Comparison of ENCODE assay signal across 11 cellular contexts in genomic region chr18:5630766-5631413, GRCh38.
DNase-seq lines count a peak whose midpoint lies in the region; ATAC-seq, FAIRE-seq and TF ChIP-seq lines count a peak whose summit lies in the region.
"Had no signal": no experiment of that assay in that cellular context is flagged by ENCODE, and none has a peak within 500 bp of the region (broad histone marks: within the 10 kb centered on the region; RNA-seq: fewer than 3 reads in every experiment).

No MANE protein-coding gene starts in this region.

- no peak for ATAC-seq in heart right ventricle
- ATAC-seq in Right ventricle myocardium inferior: no peak
- ATAC-seq: HCT116 had no signal

- no peaks in the 10 kb centered on the region for H3K9me3 ChIP-seq in heart right ventricle
- H3K9me3 ChIP-seq in SK-N-SH: no peaks in the 10 kb centered on the region

- peaks cover 6% of the 10 kb centered on the region for H3K4me1 Mint-ChIP-seq in mesothelial cell of epicardium
- peaks cover 3% of the 10 kb centered on the region for H3K4me1 Mint-ChIP-seq in type B pancreatic cell (ENCODE audit: unreplicated experiment)

- H3K27ac Mint-ChIP-seq in mesothelial cell of epicardium (no peak overlapping the region), type B pancreatic cell (peak overlapping the region; percentile 41)

- CTCF ChIA-PET in HEK293T (lab: Yijun Ruan, JAX): no interaction called here
- CTCF ChIA-PET in SK-N-SH (lab: Yijun Ruan, JAX): no interaction called here

- no peaks in the 10 kb centered on the region for H3F3A ChIP-seq in SK-N-SH (replicated peaks; ENCODE audit: insufficient read depth)

- peaks cover 8 to 66% (median 57%) of the 10 kb centered on the region in 7 donors for H3K27me3 ChIP-seq in heart right ventricle
- peaks cover 57% of the 10 kb centered on the region for H3K27me3 ChIP-seq in SK-N-SH (ENCODE audit: insufficient read depth)
- H3K27me3 ChIP-seq: BLaER1 had no signal

- H3K9me2 ChIP-seq in SK-N-SH: no peaks in the 10 kb centered on the region

- no peak for TF ChIP-seq EP300 in SK-N-SH (IDR thresholded peaks at IDR 0.05; ENCODE audit: borderline replicate concordance in 1 of 2, low read depth in 1 of 2, low read length in 1 of 2)

- 36 to 38% methylated on average over 19 of the region's 19 CpGs for WGBS in heart right ventricle, 2 donors
- 31% methylated on average over 10 of the region's 19 CpGs for WGBS in SK-N-SH (ENCODE audit: low lambda C conversion rate)

- no peak for FAIRE-seq in GM19239 (lab: Jason Lieb, UNC)

- POLR2A ChIA-PET in HEK293T (lab: Yijun Ruan, JAX): interaction anchor here (0.6 to 1.5 kb wide), 2 partner anchors 17 to 48 kb away, joined by 3 to 4 read pairs; no protein-coding TSS in a partner anchor
- POLR2A ChIA-PET in SK-N-SH (lab: Yijun Ruan, JAX): no interaction called here

- no peak overlapping the region for H2AFZ ChIP-seq in SK-N-SH (ENCODE audit: low read depth)

- H4K20me1 ChIP-seq in SK-N-SH (ENCODE audit: insufficient read depth): no peaks in the 10 kb centered on the region
- H4K20me1 ChIP-seq: BLaER1 had no signal

- intact Hi-C loops in heart right ventricle (cut with DNase I) (no loop called here), Right ventricle myocardium inferior (cut with DNase I) (no loop called here)

- peak overlapping the region in 9 of 10 donors; percentile 58 to 77 (median 61) for H3K4me3 ChIP-seq in heart right ventricle
- H3K4me3 ChIP-seq in coronary artery: peak overlapping the region; percentile 82
- no peak overlapping the region for H3K4me3 ChIP-seq in SK-N-SH (ENCODE audit: low read depth in 2 of 2, low read length in 1 of 2)
- H3K4me3 ChIP-seq: BLaER1 had no signal

- no peaks in the 10 kb centered on the region for H3K36me3 Mint-ChIP-seq in mesothelial cell of epicardium
- H3K36me3 Mint-ChIP-seq in type B pancreatic cell: no peaks in the 10 kb centered on the region

- no peak overlapping the region for H3K4me2 ChIP-seq in SK-N-SH
- H3K4me2 ChIP-seq: BLaER1 had no signal

- no peaks in the 10 kb centered on the region for H3K79me2 ChIP-seq in SK-N-SH (ENCODE audit: insufficient read depth)

- H3K4me3 Mint-ChIP-seq in mesothelial cell of epicardium (peak overlapping the region; percentile 80), type B pancreatic cell (peak overlapping the region; percentile 91)

- H3K36me3 ChIP-seq in heart right ventricle: no peaks in the 10 kb centered on the region
- no peaks in the 10 kb centered on the region for H3K36me3 ChIP-seq in SK-N-SH (replicated peaks in 1 of 2; ENCODE audit: control insufficient read depth in 1 of 2, insufficient read depth in 2 of 2, low read length in 1 of 2)
- H3K36me3 ChIP-seq: BLaER1 had no signal

- DNase-seq in heart right ventricle: peak in 1 of 2 donors; percentile 59
- no peak for DNase-seq in Right ventricle myocardium inferior (ENCODE audit: missing footprints)
- no peak for DNase-seq in coronary artery (ENCODE audit: low spot score)
- DNase-seq in mesothelial cell of epicardium (ENCODE audit: low spot score in 2 of 2, unreplicated experiment in 2 of 2): no peak
- DNase-seq in type B pancreatic cell (ENCODE audit: extremely low spot score, unreplicated experiment): no peak
- DNase-seq in HEK293T (ENCODE audit: extremely low spot score): no peak
- DNase-seq in SK-N-SH: no peak
- no peak for DNase-seq in GM19239 (ENCODE audit: insufficient read length, low spot score)
- DNase-seq: activated effector memory CD4-positive, alpha-beta T cell treated with anti-CD3 and anti-CD28 coated beads, Interleukin-2, amount 50 U/mL, for 16 hours had no signal

- TF ChIP-seq CTCF in heart right ventricle (IDR thresholded peaks at IDR 0.05): no peak
- TF ChIP-seq CTCF in coronary artery (IDR thresholded peaks at IDR 0.05): no peak
- TF ChIP-seq CTCF in mesothelial cell of epicardium (IDR thresholded peaks at IDR 0.05; ENCODE audit: unreplicated experiment): no peak
- no peak for TF ChIP-seq CTCF in type B pancreatic cell (conservative IDR thresholded peaks at IDR 0.05)
- TF ChIP-seq CTCF in SK-N-SH (IDR thresholded peaks at IDR 0.05): no peak

- H3K27me3 Mint-ChIP-seq in mesothelial cell of epicardium (ENCODE audit: low read depth) (peaks cover 7% of the 10 kb centered on the region), type B pancreatic cell (peaks cover 19% of the 10 kb centered on the region)

- H3K9me3 Mint-ChIP-seq in mesothelial cell of epicardium: no peaks in the 10 kb centered on the region
- H3K9me3 Mint-ChIP-seq in type B pancreatic cell: no peaks in the 10 kb centered on the region

- TF ChIP-seq RAD21 in SK-N-SH (IDR thresholded peaks at IDR 0.05; ENCODE audit: low read length): no peak

- H3K9ac ChIP-seq in SK-N-SH: no peak overlapping the region
- H3K9ac ChIP-seq: BLaER1 had no signal

- peaks cover 5 to 20% (median 14%) of the 10 kb centered on the region in 9 donors for H3K4me1 ChIP-seq in heart right ventricle
- H3K4me1 ChIP-seq in SK-N-SH (ENCODE audit: control insufficient read depth in 1 of 2, insufficient read depth in 2 of 2, low read depth in 1 of 2, low read length in 1 of 2): peaks cover 0 to 2% of the 10 kb centered on the region in 2 experiments; a peak in 1 of 4 replicates
- H3K4me1 ChIP-seq: BLaER1 had no signal

- H3K27ac ChIP-seq in heart right ventricle: no peak overlapping the region
- no peak overlapping the region for H3K27ac ChIP-seq in coronary artery
- H3K27ac ChIP-seq in SK-N-SH (ENCODE audit: low read depth in 2 of 2, low read length in 1 of 2): no peak overlapping the region
- H3K27ac ChIP-seq: BLaER1 had no signal

TF ChIP-seq in HEK293T, 16 proteins besides CTCF, POLR2A, EP300 and RAD21:
- TF ChIP-seq ZNF384 (IDR thresholded peaks at IDR 0.05) (no peak), HDGF (IDR thresholded peaks at IDR 0.05; ENCODE audit: borderline replicate concordance) (no peak), L3MBTL2 (conservative IDR thresholded peaks at IDR 0.05) (no peak), PKNOX1 (IDR thresholded peaks at IDR 0.05) (no peak), LEF1 (IDR thresholded peaks at IDR 0.05; ENCODE audit: borderline replicate concordance) (no peak), ARNT (IDR thresholded peaks at IDR 0.05) (no peak), FOXM1 (IDR thresholded peaks at IDR 0.05; ENCODE audit: borderline replicate concordance) (no peak), SUZ12 (IDR thresholded peaks at IDR 0.05) (no peak), NFRKB (IDR thresholded peaks at IDR 0.05) (no peak), SP1 (IDR thresholded peaks at IDR 0.05) (no peak), CTBP1 (IDR thresholded peaks at IDR 0.05; ENCODE audit: borderline replicate concordance) (no peak), ELF4 (IDR thresholded peaks at IDR 0.05) (no peak), FOXK2 (IDR thresholded peaks at IDR 0.05) (no peak), FOXA1 (IDR thresholded peaks at IDR 0.05) (no peak), BHLHE40 (IDR thresholded peaks at IDR 0.05; ENCODE audit: borderline replicate concordance) (no peak)

TF ChIP-seq in SK-N-SH, 30 proteins besides CTCF, POLR2A, EP300 and RAD21:
- TF ChIP-seq TAF1 (IDR thresholded peaks at IDR 0.05; ENCODE audit: borderline replicate concordance, low read depth, low read length) (no peak), ZBTB33 (IDR thresholded peaks at IDR 0.05; ENCODE audit: borderline replicate concordance, low read depth) (no peak), CHD2 (IDR thresholded peaks at IDR 0.05; ENCODE audit: low read length, partially characterized antibody) (no peak), FOXM1 (IDR thresholded peaks at IDR 0.05; ENCODE audit: low read depth) (no peak), YY1 (IDR thresholded peaks at IDR 0.05; ENCODE audit: low read depth) (no peak), GATA2 (CRISPR knock-in tag; IDR thresholded peaks at IDR 0.05) (no peak), RFX5 (IDR thresholded peaks at IDR 0.05; ENCODE audit: low read length) (no peak)
TF ChIP-seq in SK-N-SH: peak in this region for 0.

Comparison
In these comparisons a context has a peak if more than half of its experiments do, and no peak if none do; other contexts are left out.
1. H3K4me3 ChIP-seq: peak in heart right ventricle (9 of 10) and coronary artery (single experiment); none in SK-N-SH (0 of 2).